13 cellular contexts compared by ENCODE assay signal in the genomic region with DNA sequence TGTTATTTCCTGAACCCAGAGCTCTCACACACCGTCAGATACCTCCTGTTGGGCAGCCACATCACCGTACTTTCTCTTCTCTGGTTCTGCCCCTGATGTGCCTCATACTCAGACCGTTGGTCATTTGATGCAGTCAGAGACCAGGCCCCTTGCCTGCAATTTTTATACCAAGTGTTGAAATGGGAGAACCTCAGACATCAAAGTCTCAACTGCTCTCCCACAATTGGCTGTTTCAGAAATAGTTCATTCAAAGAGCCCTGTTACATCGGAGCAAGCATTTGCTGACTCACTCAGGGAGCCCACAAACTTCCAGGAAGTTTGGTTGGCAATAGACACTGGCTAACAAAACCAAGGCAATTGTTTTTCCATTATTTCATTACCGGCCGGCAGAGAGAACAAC. TPM values are rescaled to one million over a fixed set of nuclear protein-coding genes. Genes with fewer than 3 reads are reported as not detected.
DNase-seq lines count a peak whose midpoint lies in the region; ATAC-seq, FAIRE-seq and TF ChIP-seq lines count a peak whose summit lies in the region.
"Had no signal": no experiment of that assay in that cellular context is flagged by ENCODE, and none has a peak within 500 bp of the region (broad histone marks: within the 10 kb centered on the region; RNA-seq: fewer than 3 reads in every experiment).

No MANE protein-coding gene starts in this region.

- DNase-seq in AG08395 (ENCODE audit: low spot score) = peak; percentile 91
- DNase-seq in HTR-8/SVneo (ENCODE audit: insufficient read length, low spot score) = peak; percentile 46
- DNase-seq in mammary epithelial cell = peak; percentile 39
- DNase-seq in mesenchymal stem cell = peak; percentile 95
- no peak for DNase-seq in uterus
- no peak for DNase-seq in T-helper 2 cell
- no peak for DNase-seq in SHP77 treated with DMSO at 0.1 percent for 48 hours (lab: John Stamatoyannopoulos, UW)
- DNase-seq: activated CD4-positive, alpha-beta T cell treated with anti-CD3 and anti-CD28 coated beads, Interleukin-2, amount 10 ng/mL, durations not matched to agents 24 days and 14 days; activated naive CD8-positive, alpha-beta T cell treated with anti-CD3 and anti-CD28 coated beads, Interleukin-2, amount 50 U/mL, for 24 hours; esophagus squamous epithelium; NCI-H2029 treated with DMSO at 0.1 percent for 48 hours; Peyer's patch had no signal

- CTCF ChIA-PET in mammary epithelial cell (lab: Charles Lee; ENCODE audit: low non-redundant PET) = interaction anchor here (0.6 kb wide), 1 partner anchor 15 kb away, joined by 3 read pairs; no protein-coding TSS in a partner anchor

- no TSS peak for BruUV-seq in mammary epithelial cell (replicated peaks; lab: Mats Ljungman, UMichigan)

- ATAC-seq in GM21367 (IDR thresholded peaks at IDR 0.05; ENCODE audit: unreplicated experiment) = no peak
- ATAC-seq: activated naive CD8-positive, alpha-beta T cell treated with anti-CD3 and anti-CD28 coated beads, Interleukin-2, amount 50 U/mL, for 24 hours had no signal

- peak overlapping the region; percentile 51 to 76 for H3K18ac ChIP-seq in mesenchymal stem cell (ENCODE audit: low read depth in 1 of 2, low read length in 2 of 2)

- TF ChIP-seq POLR2A in uterus (IDR thresholded peaks at IDR 0.05) = no peak

- H4K91ac ChIP-seq in mesenchymal stem cell (ENCODE audit: low read length) = no peak overlapping the region

- dilution Hi-C loops in mammary epithelial cell (cut with HindIII; ENCODE audit: low sequenced_read_pairs) = no loop called here

- no peak overlapping the region for H2AK5ac ChIP-seq in mesenchymal stem cell (ENCODE audit: low read length, severe bottlenecking)

- no peak overlapping the region for H3K4ac ChIP-seq in mesenchymal stem cell (ENCODE audit: low read depth in 1 of 2, low read length in 2 of 2)

- H3K79me1 ChIP-seq in mesenchymal stem cell (replicated peaks; ENCODE audit: low read length, poor library complexity, severe bottlenecking) = no peaks in the 10 kb centered on the region

- no peak overlapping the region for H3K4me3 ChIP-seq in mammary epithelial cell (replicated peaks in 1 of 3; ENCODE audit: insufficient read depth in 1 of 3, low read depth in 2 of 3, low read length in 3 of 3)
- H3K4me3 ChIP-seq in mesenchymal stem cell (ENCODE audit: insufficient read depth in 1 of 2, low read depth in 1 of 2, low read length in 2 of 2) = peak overlapping the region in 1 of 2 experiments; percentile 46
- H3K4me3 ChIP-seq in uterus = no peak overlapping the region
- H3K4me3 ChIP-seq: esophagus squamous epithelium, Peyer's patch had no signal

- H3K36me3 ChIP-seq in mammary epithelial cell (ENCODE audit: insufficient read depth, low read length) = no peaks in the 10 kb centered on the region
- peaks cover 0 to 9% of the 10 kb centered on the region in 2 experiments for H3K36me3 ChIP-seq in mesenchymal stem cell (ENCODE audit: control insufficient read depth in 1 of 2, insufficient read depth in 2 of 2, low read depth in 1 of 2, low read length in 2 of 2)
- no peaks in the 10 kb centered on the region for H3K36me3 ChIP-seq in uterus
- H3K36me3 ChIP-seq: esophagus squamous epithelium, Peyer's patch had no signal

- H3K79me2 ChIP-seq in mammary epithelial cell (ENCODE audit: insufficient read depth, low read length) = no peaks in the 10 kb centered on the region

- TF ChIP-seq CTCF in mammary epithelial cell (conservative IDR thresholded peaks at IDR 0.05 in 1 of 2, IDR thresholded peaks at IDR 0.05 in 1 of 2; ENCODE audit: extremely low read depth in 1 of 2, insufficient read depth in 1 of 2, low read depth in 1 of 2, low read length in 2 of 2) (no peak), uterus (IDR thresholded peaks at IDR 0.05) (no peak)

- H2BK5ac ChIP-seq in mesenchymal stem cell (ENCODE audit: low read depth, low read length, poor library complexity, severe bottlenecking) = peak overlapping the region; percentile 76

- H3K27me3 ChIP-seq in mammary epithelial cell (ENCODE audit: insufficient read depth, low read length) (no peaks in the 10 kb centered on the region), mesenchymal stem cell (ENCODE audit: control insufficient read depth in 1 of 2, insufficient read depth in 1 of 2, low read length in 2 of 2) (no peaks in the 10 kb centered on the region), uterus (no peaks in the 10 kb centered on the region)
- H3K27me3 ChIP-seq: Peyer's patch had no signal

- H3K9me3 ChIP-seq in mammary epithelial cell (replicated peaks; ENCODE audit: insufficient read depth, low read length) (peaks cover 13% of the 10 kb centered on the region), mesenchymal stem cell (ENCODE audit: control insufficient read depth, low read length) (peaks cover 16% of the 10 kb centered on the region), uterus (no peaks in the 10 kb centered on the region)

- in situ Hi-C loops in mammary epithelial cell (cut with MboI; ENCODE audit: low sequenced_read_pairs in 2 of 2) = no loop called here

- peak overlapping the region; percentile 17 for H2BK15ac ChIP-seq in mesenchymal stem cell (ENCODE audit: low read depth, poor library complexity, severe bottlenecking)

- H2BK12ac ChIP-seq in mesenchymal stem cell (ENCODE audit: low read length in 2 of 2) = no peak overlapping the region

- intact Hi-C loops in mammary epithelial cell (cut with micrococcal nuclease) = no loop called here
- intact Hi-C loops in uterus (cut with DNase I; ENCODE audit: low total_unique reads) = no loop called here

- H2AFZ ChIP-seq in mammary epithelial cell (ENCODE audit: low read depth, low read length) = peak overlapping the region; percentile 23
- no peak overlapping the region for H2AFZ ChIP-seq in mesenchymal stem cell (ENCODE audit: low read depth, low read length)

- H2BK120ac ChIP-seq in mesenchymal stem cell (ENCODE audit: low read depth, low read length) = no peak overlapping the region

- no peak overlapping the region for H3K14ac ChIP-seq in mesenchymal stem cell (ENCODE audit: low read length in 2 of 2)

- no peaks in the 10 kb centered on the region for H4K20me1 ChIP-seq in mammary epithelial cell (ENCODE audit: insufficient read depth, low read length)

- H3K23ac ChIP-seq in mesenchymal stem cell (ENCODE audit: low read length in 2 of 2) = no peak overlapping the region

- H4K8ac ChIP-seq in mesenchymal stem cell (ENCODE audit: low read length) = peak overlapping the region; percentile 67

- WGBS in mammary epithelial cell (ENCODE audit: low coverage, missing lambda C conversion rate) = 47% methylated on average over 5 of the region's 6 CpGs
- 59% methylated on average over 6 of the region's 6 CpGs for WGBS in mesenchymal stem cell

- FAIRE-seq in HTR-8/SVneo (lab: Jason Lieb, UNC) = peak; percentile 42

- H3K27ac ChIP-seq in mammary epithelial cell (ENCODE audit: insufficient read depth, low read depth, low read length) = peak overlapping the region; percentile 43
- H3K27ac ChIP-seq in mesenchymal stem cell (ENCODE audit: low read length, poor library complexity, severe bottlenecking) = peak overlapping the region; percentile 94
- no peak overlapping the region for H3K27ac ChIP-seq in uterus
- H3K27ac ChIP-seq: esophagus squamous epithelium, Peyer's patch had no signal

- H3K4me1 ChIP-seq in mammary epithelial cell (ENCODE audit: insufficient read depth, low read length) (peaks cover 11% of the 10 kb centered on the region), mesenchymal stem cell (ENCODE audit: control insufficient read depth, insufficient read depth, low read depth, low read length) (peaks cover 6% of the 10 kb centered on the region), uterus (no peaks in the 10 kb centered on the region)
- H3K4me1 ChIP-seq: Peyer's patch had no signal

- H3K4me2 ChIP-seq in mammary epithelial cell (ENCODE audit: insufficient read depth, low read depth, low read length) (no peak overlapping the region), mesenchymal stem cell (ENCODE audit: low read length, poor library complexity, severe bottlenecking) (peak overlapping the region; percentile 39)

- H3K9ac ChIP-seq in mammary epithelial cell (ENCODE audit: insufficient read depth, low read length) (no peak overlapping the region), mesenchymal stem cell (ENCODE audit: low read length) (peak overlapping the region; percentile 89)

RNA-seq across cellular contexts. Expression of gene ADAM12, which starts 33.5 kb away (rescaled TPM):
- total RNA-seq in mammary epithelial cell (1 to 10 TPM in 1 of 2 donors, under 1 TPM in 1; 0.26 to 8.2 TPM), uterus (10 to 100 TPM in 1 of 4 donors, under 1 TPM in 2, not detected in 1; under 0.01 to 60.8 (median 0.64) TPM)
- polyA plus RNA-seq in mammary epithelial cell = 0.59 TPM
- polyA minus RNA-seq in mammary epithelial cell = 0.10 TPM
- polyA plus RNA-seq in mesenchymal stem cell (2013, experiment 1 of 2) = 42.5 TPM
- polyA plus RNA-seq in mesenchymal stem cell (2013, experiment 2 of 2) = 42.9 TPM
- total RNA-seq: activated CD4-positive, alpha-beta T cell treated with anti-CD3 and anti-CD28 coated beads, Interleukin-2, amount 10 ng/mL, durations not matched to agents 24 days and 14 days had no signal

Comparison
In these comparisons a context has a peak if more than half of its experiments do, and no peak if none do; other contexts are left out.
1. DNase-seq: peak in AG08395 (single experiment), HTR-8/SVneo (single experiment), mammary epithelial cell (single experiment) and mesenchymal stem cell (single experiment); none in uterus (0 of 2), T-helper 2 cell (0 of 5) and SHP77 treated with DMSO at 0.1 percent for 48 hours (single experiment).
2. H3K27ac ChIP-seq: peak in mammary epithelial cell (single experiment) and mesenchymal stem cell (single experiment); none in uterus (0 of 2).